In the genomic region with DNA sequence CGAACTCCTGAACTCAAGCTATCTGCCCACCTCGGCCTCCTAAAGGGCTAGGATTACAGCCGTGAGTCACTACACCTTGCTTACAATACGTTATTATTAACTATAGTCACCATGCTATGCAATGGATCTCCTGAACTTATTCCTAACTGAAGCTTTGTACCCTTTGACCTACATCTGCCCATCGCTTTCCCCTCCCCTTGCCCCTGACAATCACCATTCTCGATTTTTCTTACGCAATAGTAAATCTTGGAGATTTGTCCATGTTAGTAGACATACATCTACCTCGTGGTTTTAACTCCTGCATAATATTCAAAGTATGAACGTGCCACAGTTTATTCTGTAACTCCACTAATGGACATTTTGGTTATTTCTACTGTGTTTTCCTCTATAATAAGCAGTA, we compare ENCODE assay signal across 32 cellular contexts.
"Had no signal": no experiment of that assay in that cellular context is flagged by ENCODE, and none has a peak within 500 bp of the region (broad histone marks: within the 10 kb centered on the region; RNA-seq: fewer than 3 reads in every experiment).

No MANE protein-coding gene starts in this region.

- H3K4me1 ChIP-seq: esophagus squamous epithelium, gastroesophageal sphincter had no signal

- H3K4me3 ChIP-seq: body of pancreas, esophagus squamous epithelium, gastroesophageal sphincter had no signal

- H3K4me1 Mint-ChIP-seq: activated B cell treated with CpG ODN at 0.5 μM for 24 hours; activated naive CD4-positive, alpha-beta T cell treated with anti-CD3 and anti-CD28 coated beads, Interleukin-2, amount 10 ng/mL, durations not matched to agents 7 days and 5 days; T-helper 17 cell had no signal

- H3K27ac ChIP-seq: body of pancreas, epithelial cell of prostate, esophagus squamous epithelium, gastroesophageal sphincter, WERI-Rb-1 had no signal

- H3K27ac Mint-ChIP-seq: activated B cell treated with CpG ODN at 0.5 μM for 24 hours; activated CD8-positive, alpha-beta T cell treated with anti-CD3 and anti-CD28 coated beads for 36 hours; activated naive CD4-positive, alpha-beta T cell treated with anti-CD3 and anti-CD28 coated beads, Interleukin-2, amount 10 ng/mL, durations not matched to agents 7 days and 5 days; activated naive CD8-positive, alpha-beta T cell; activated T-cell treated with anti-CD3 and anti-CD28 coated beads, Interleukin-2, amount 50 U/mL, for 24 hours; effector memory CD8-positive, alpha-beta T cell; T-helper 17 cell; T-helper 2 cell treated with Interferon-gamma antibody and Interleukin-4, amounts not matched to agents 5 μg/mL and 100 μg/mL, for 36 hours had no signal

- ATAC-seq: activated CD4-positive, CD25-positive, alpha-beta regulatory T cell treated with anti-CD3 and anti-CD28 coated beads, Interleukin-2, amount 50 U/mL, for 24 hours; activated CD8-positive, alpha-beta T cell treated with anti-CD3 and anti-CD28 coated beads for 36 hours; activated T-cell treated with anti-CD3 and anti-CD28 coated beads, Interleukin-2, amount 50 U/mL, for 72 hours; body of pancreas; effector memory CD8-positive, alpha-beta T cell; gastroesophageal sphincter; T-helper 17 cell had no signal

- DNase-seq: activated B cell treated with CpG ODN at 0.5 μM for 24 hours; activated CD4-positive, alpha-beta T cell treated with anti-CD3 and anti-CD28 coated beads for 48 hours; activated CD4-positive, alpha-beta T cell treated with anti-CD3 and anti-CD28 coated beads, Interleukin-2, amount 50 U/mL, for 1 hour; activated CD4-positive, alpha-beta T cell treated with anti-CD3 and anti-CD28 coated beads, Interleukin-2, amount 50 U/mL, for 48 hours; activated CD8-positive, alpha-beta memory T cell treated with anti-CD3 and anti-CD28 coated beads for 24 hours; activated CD8-positive, alpha-beta memory T cell treated with anti-CD3 and anti-CD28 coated beads, Interleukin-2, amount 50 U/mL, for 4 hours; activated CD8-positive, alpha-beta T cell treated with anti-CD3 and anti-CD28 coated beads for 36 hours; activated gamma-delta T cell; activated naive CD4-positive, alpha-beta T cell; activated naive CD4-positive, alpha-beta T cell treated with anti-CD3 and anti-CD28 coated beads, Interleukin-2, amount 10 ng/mL, durations not matched to agents 7 days and 5 days; activated T-cell treated with anti-CD3 and anti-CD28 coated beads for 4 hours; activated T-cell treated with anti-CD3 and anti-CD28 coated beads, Interleukin-2, amount 50 U/mL, for 24 hours; activated T-cell treated with anti-CD3 and anti-CD28 coated beads, Interleukin-2, amount 50 U/mL, for 72 hours; amygdala; aorta; body of pancreas; caudate nucleus; cortex of kidney; dermis blood vessel endothelial cell; effector CD4-positive, alpha-beta T cell; effector memory CD8-positive, alpha-beta T cell; esophagus squamous epithelium; foreskin melanocyte; T-helper 1 cell; T-helper 17 cell; T1000; WERI-Rb-1 had no signal

- H3K9me3 ChIP-seq: body of pancreas, esophagus squamous epithelium, gastroesophageal sphincter had no signal

- H3K9me3 Mint-ChIP-seq: activated B cell treated with CpG ODN at 0.5 μM for 24 hours; activated CD8-positive, alpha-beta T cell treated with anti-CD3 and anti-CD28 coated beads for 36 hours; activated naive CD4-positive, alpha-beta T cell treated with anti-CD3 and anti-CD28 coated beads, Interleukin-2, amount 10 ng/mL, durations not matched to agents 7 days and 5 days; activated T-cell treated with anti-CD3 and anti-CD28 coated beads, Interleukin-2, amount 50 U/mL, for 24 hours; activated T-cell treated with anti-CD3 and anti-CD28 coated beads, Interleukin-2, amount 50 U/mL, for 72 hours; effector memory CD8-positive, alpha-beta T cell; T-helper 2 cell treated with Interferon-gamma antibody and Interleukin-4, amounts not matched to agents 5 μg/mL and 100 μg/mL, for 36 hours had no signal

- H3K4me3 Mint-ChIP-seq: activated B cell treated with CpG ODN at 0.5 μM for 24 hours; activated CD8-positive, alpha-beta T cell treated with anti-CD3 and anti-CD28 coated beads for 36 hours; activated naive CD4-positive, alpha-beta T cell treated with anti-CD3 and anti-CD28 coated beads, Interleukin-2, amount 10 ng/mL, durations not matched to agents 7 days and 5 days; activated naive CD8-positive, alpha-beta T cell; activated T-cell treated with anti-CD3 and anti-CD28 coated beads, Interleukin-2, amount 50 U/mL, for 24 hours; activated T-cell treated with anti-CD3 and anti-CD28 coated beads, Interleukin-2, amount 50 U/mL, for 72 hours; effector memory CD8-positive, alpha-beta T cell; T-helper 17 cell; T-helper 2 cell treated with Interferon-gamma antibody and Interleukin-4, amounts not matched to agents 5 μg/mL and 100 μg/mL, for 36 hours had no signal

- H3K27me3 ChIP-seq: body of pancreas had no signal

- H3K36me3 Mint-ChIP-seq: activated naive CD4-positive, alpha-beta T cell treated with anti-CD3 and anti-CD28 coated beads, Interleukin-2, amount 10 ng/mL, durations not matched to agents 7 days and 5 days; activated naive CD8-positive, alpha-beta T cell had no signal

- H3K36me3 ChIP-seq: esophagus squamous epithelium, gastroesophageal sphincter, WERI-Rb-1 had no signal
